9 cellular contexts compared by ENCODE assay signal in genomic region chr10:5623081-5623748, GRCh38. TPM values are rescaled to one million over a fixed set of nuclear protein-coding genes. Genes with fewer than 3 reads are reported as not detected.
DNase-seq lines count a peak whose midpoint lies in the region; ATAC-seq lines count a peak whose summit lies in the region.
"Had no signal": no experiment of that assay in that cellular context is flagged by ENCODE, and none has a peak within 500 bp of the region (broad histone marks: within the 10 kb centered on the region; RNA-seq: fewer than 3 reads in every experiment).

No MANE protein-coding gene starts in this region.

- no peak overlapping the region for H3K4me3 ChIP-seq in CD8-positive, alpha-beta memory T cell (ENCODE audit: low read length)
- H3K4me3 ChIP-seq in effector memory CD4-positive, alpha-beta T cell (ENCODE audit: insufficient read depth, low read depth, low read length, poor library complexity, severe bottlenecking), result no peak overlapping the region

- peak; percentile 51 to 77 (median 54) for DNase-seq in CD8-positive, alpha-beta memory T cell
- DNase-seq in NCI-H82 (lab: John Stamatoyannopoulos, UW), result peak; percentile 89
- peak; percentile 87 for DNase-seq in activated CD8-positive, alpha-beta T cell treated with anti-CD3 and anti-CD28 coated beads, Interleukin-2, amount 10 ng/mL, durations not matched to agents 7 days and 5 days
- peak; percentile 30 to 61 (median 46) for DNase-seq in effector memory CD4-positive, alpha-beta T cell
- peak; percentile 69 to 74 for DNase-seq in memory B cell (ENCODE audit: low spot score in 2 of 2)
- DNase-seq in stimulated activated CD8-positive, alpha-beta memory T cell treated with anti-CD3 and anti-CD28 coated beads, Interleukin-15, amount 100 ng/mL, for 1 hour (ENCODE audit: low read depth), result peak; percentile 73

- H3K27me3 Mint-ChIP-seq in CD8-positive, alpha-beta memory T cell, result peaks cover 1 to 7% of the 10 kb centered on the region in 2 donors
- no peaks in the 10 kb centered on the region for H3K27me3 Mint-ChIP-seq in activated CD8-positive, alpha-beta T cell treated with anti-CD3 and anti-CD28 coated beads, Interleukin-2, amount 10 ng/mL, durations not matched to agents 7 days and 5 days (ENCODE audit: low read depth)
- H3K27me3 Mint-ChIP-seq in memory B cell, result peaks cover 7% of the 10 kb centered on the region

- H3K4me3 Mint-ChIP-seq in CD8-positive, alpha-beta memory T cell, result no peak overlapping the region
- H3K4me3 Mint-ChIP-seq in activated CD8-positive, alpha-beta T cell treated with anti-CD3 and anti-CD28 coated beads, Interleukin-2, amount 10 ng/mL, durations not matched to agents 7 days and 5 days, result no peak overlapping the region
- H3K4me3 Mint-ChIP-seq in memory B cell, result peak overlapping the region; percentile 24
- H3K4me3 Mint-ChIP-seq: T-helper 1 cell treated with Interleukin-12 subunit alpha and Interleukin-12 subunit beta and Interleukin-4 antibody, amounts not matched to agents 30 μg/mL and 1 μg/mL, for 36 hours had no signal

- ATAC-seq in GM19351 (IDR thresholded peaks at IDR 0.05; ENCODE audit: unreplicated experiment), result peak; percentile 98
- ATAC-seq in HG03432 (IDR thresholded peaks at IDR 0.05; ENCODE audit: unreplicated experiment), result peak; percentile 94
- ATAC-seq in activated CD8-positive, alpha-beta T cell treated with anti-CD3 and anti-CD28 coated beads, Interleukin-2, amount 10 ng/mL, durations not matched to agents 7 days and 5 days, result peak; percentile 96
- ATAC-seq in memory B cell (ENCODE audit: low read depth), result peak; percentile 98

- H3K4me1 ChIP-seq in CD8-positive, alpha-beta memory T cell (ENCODE audit: insufficient read depth, low read length), result no peaks in the 10 kb centered on the region
- H3K4me1 ChIP-seq in effector memory CD4-positive, alpha-beta T cell (ENCODE audit: control insufficient read depth, insufficient read depth, low read length, poor library complexity, severe bottlenecking), result peaks cover 5% of the 10 kb centered on the region

- H3K27ac ChIP-seq in CD8-positive, alpha-beta memory T cell (ENCODE audit: low read depth, low read length), result no peak overlapping the region
- no peak overlapping the region for H3K27ac ChIP-seq in effector memory CD4-positive, alpha-beta T cell (ENCODE audit: insufficient read depth, low read length, poor library complexity, severe bottlenecking)

- H3K27ac Mint-ChIP-seq in CD8-positive, alpha-beta memory T cell, result no peak overlapping the region
- no peak overlapping the region for H3K27ac Mint-ChIP-seq in activated CD8-positive, alpha-beta T cell treated with anti-CD3 and anti-CD28 coated beads, Interleukin-2, amount 10 ng/mL, durations not matched to agents 7 days and 5 days
- H3K27ac Mint-ChIP-seq in memory B cell, result no peak overlapping the region
- H3K27ac Mint-ChIP-seq: T-helper 1 cell treated with Interleukin-12 subunit alpha and Interleukin-12 subunit beta and Interleukin-4 antibody, amounts not matched to agents 30 μg/mL and 1 μg/mL, for 36 hours had no signal

- no peaks in the 10 kb centered on the region for H3K27me3 ChIP-seq in CD8-positive, alpha-beta memory T cell (ENCODE audit: insufficient read depth, low read length, poor library complexity, severe bottlenecking)
- H3K27me3 ChIP-seq in effector memory CD4-positive, alpha-beta T cell (replicated peaks; ENCODE audit: control insufficient read depth, insufficient read depth, low read length, poor library complexity, severe bottlenecking), result no peaks in the 10 kb centered on the region

- POLR2A ChIA-PET in CD8-positive, alpha-beta memory T cell (lab: Charles Lee), result interaction anchor here (0.6 kb wide), 1 partner anchor 44 kb away, joined by 3 read pairs; no protein-coding TSS in a partner anchor
- POLR2A ChIA-PET in activated CD8-positive, alpha-beta T cell treated with anti-CD3 and anti-CD28 coated beads, Interleukin-2, amount 10 ng/mL, durations not matched to agents 7 days and 5 days (lab: Charles Lee), result interaction anchor here (2.1 kb wide), 1 partner anchor 176 kb away, joined by 5 read pairs; no protein-coding TSS in a partner anchor

- H3K9me3 ChIP-seq in CD8-positive, alpha-beta memory T cell (ENCODE audit: low read length), result no peaks in the 10 kb centered on the region
- no peaks in the 10 kb centered on the region for H3K9me3 ChIP-seq in effector memory CD4-positive, alpha-beta T cell (ENCODE audit: control insufficient read depth, low read length)

- H3K36me3 Mint-ChIP-seq in CD8-positive, alpha-beta memory T cell, result no peaks in the 10 kb centered on the region
- H3K36me3 Mint-ChIP-seq in activated CD8-positive, alpha-beta T cell treated with anti-CD3 and anti-CD28 coated beads, Interleukin-2, amount 10 ng/mL, durations not matched to agents 7 days and 5 days (ENCODE audit: low read depth), result no peaks in the 10 kb centered on the region
- H3K36me3 Mint-ChIP-seq in memory B cell, result no peaks in the 10 kb centered on the region

- no peaks in the 10 kb centered on the region for H3K36me3 ChIP-seq in CD8-positive, alpha-beta memory T cell (ENCODE audit: insufficient read depth, low read length)
- H3K36me3 ChIP-seq in effector memory CD4-positive, alpha-beta T cell (ENCODE audit: control insufficient read depth, insufficient read depth, low read length), result no peaks in the 10 kb centered on the region

- H3K9me3 Mint-ChIP-seq in CD8-positive, alpha-beta memory T cell, result no peaks in the 10 kb centered on the region
- no peaks in the 10 kb centered on the region for H3K9me3 Mint-ChIP-seq in activated CD8-positive, alpha-beta T cell treated with anti-CD3 and anti-CD28 coated beads, Interleukin-2, amount 10 ng/mL, durations not matched to agents 7 days and 5 days (ENCODE audit: insufficient read depth)
- no peaks in the 10 kb centered on the region for H3K9me3 Mint-ChIP-seq in memory B cell
- H3K9me3 Mint-ChIP-seq: T-helper 1 cell treated with Interleukin-12 subunit alpha and Interleukin-12 subunit beta and Interleukin-4 antibody, amounts not matched to agents 30 μg/mL and 1 μg/mL, for 36 hours had no signal

- CTCF ChIA-PET in CD8-positive, alpha-beta memory T cell (lab: Charles Lee), result interaction anchor here (0.7 to 6.7 kb wide), 29 partner anchors 7 to 774 kb away, joined by 3 to 122 read pairs (median 6); partner anchors contain the start of gene TASOR2
- CTCF ChIA-PET in activated CD8-positive, alpha-beta T cell treated with anti-CD3 and anti-CD28 coated beads, Interleukin-2, amount 10 ng/mL, durations not matched to agents 7 days and 5 days (lab: Charles Lee), result interaction anchor here (0.7 to 6.4 kb wide), 52 partner anchors 8 to 809 kb away, joined by 3 to 198 read pairs (median 4); partner anchors contain the start of genes ANKRD16, CALML5 and FBH1

- peaks cover 0 to 3% (median 3%) of the 10 kb centered on the region in 3 donors for H3K4me1 Mint-ChIP-seq in CD8-positive, alpha-beta memory T cell
- peaks cover 5% of the 10 kb centered on the region for H3K4me1 Mint-ChIP-seq in activated CD8-positive, alpha-beta T cell treated with anti-CD3 and anti-CD28 coated beads, Interleukin-2, amount 10 ng/mL, durations not matched to agents 7 days and 5 days (ENCODE audit: low read depth)
- H3K4me1 Mint-ChIP-seq in memory B cell, result peaks cover 4% of the 10 kb centered on the region

RNA-seq across cellular contexts. Expression of gene ASB13, which starts 43.2 kb away (rescaled TPM):
- 1 to 10 TPM; 6.8 to 7.5 TPM for total RNA-seq in CD8-positive, alpha-beta memory T cell
- polyA plus RNA-seq in CD8-positive, alpha-beta memory T cell, result 8.7 TPM
- total RNA-seq in activated CD8-positive, alpha-beta T cell treated with anti-CD3 and anti-CD28 coated beads, Interleukin-2, amount 10 ng/mL, durations not matched to agents 7 days and 5 days, result 1 to 10 TPM; 4.4 to 5.6 TPM
